ENCODE assay signal across 8 cellular contexts in the genomic region with DNA sequence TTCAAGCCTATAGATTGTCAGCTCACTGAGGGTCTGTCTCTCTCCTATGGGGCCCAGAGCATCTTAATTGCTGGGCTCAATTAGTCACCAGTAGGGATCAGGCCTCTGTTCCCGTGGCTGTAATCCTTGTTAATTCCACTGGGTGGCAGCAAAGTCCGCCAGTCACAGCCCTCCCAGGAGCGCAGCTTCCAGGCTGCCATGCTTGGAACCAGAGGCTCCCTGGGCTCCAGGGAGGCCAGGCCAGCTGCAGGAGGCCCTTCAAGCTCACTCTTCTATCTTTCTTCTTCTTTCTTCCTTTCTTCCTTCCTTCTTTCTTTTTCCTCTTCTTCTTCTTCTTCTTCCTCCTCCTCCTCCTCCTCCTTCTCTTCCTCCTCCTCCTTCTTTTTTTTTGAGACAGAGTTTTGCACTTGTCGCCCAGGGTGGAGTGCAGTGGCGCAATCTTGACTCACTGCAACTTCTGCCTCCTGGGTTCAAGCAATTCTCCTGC. TPM values are rescaled to one million over a fixed set of nuclear protein-coding genes. Genes with fewer than 3 reads are reported as not detected.
DNase-seq lines count a peak whose midpoint lies in the region; ATAC-seq, FAIRE-seq and TF ChIP-seq lines count a peak whose summit lies in the region.

No MANE protein-coding gene starts in this region.

- POLR2A ChIA-PET in HEK293T (lab: Yijun Ruan, JAX), result interaction anchor here (0.8 to 1.8 kb wide), 4 partner anchors 14 to 132 kb away, joined by 3 to 15 read pairs (median 5); a partner anchor contains a TSS

- H3K9me1 ChIP-seq in keratinocyte (ENCODE audit: control insufficient read depth, extremely low read depth, insufficient read depth, low read length), result no peaks in the 10 kb centered on the region

- H3K36me3 ChIP-seq in WERI-Rb-1 (no peaks in the 10 kb centered on the region), breast epithelium (no peaks in the 10 kb centered on the region), keratinocyte (ENCODE audit: control insufficient read depth in 2 of 2, extremely low read depth in 1 of 2, insufficient read depth in 2 of 2, low read length in 2 of 2) (no peaks in the 10 kb centered on the region)

- DNase-seq in COR-L47 (lab: John Stamatoyannopoulos, UW) (peak; percentile 68), HEK293T (ENCODE audit: extremely low spot score) (peak; percentile 89), NCI-H2196 (lab: John Stamatoyannopoulos, UW; ENCODE audit: unreplicated experiment) (peak; percentile 56), WERI-Rb-1 (peak; percentile 82), breast epithelium (ENCODE audit: low spot score in 2 of 2) (peak; percentile 61 to 80), keratinocyte (ENCODE audit: low read depth, low spot score) (no peak)
- peak; percentile 79 to 80 for DNase-seq in stimulated activated CD4-positive, alpha-beta T cell treated with anti-CD3 and anti-CD28 coated beads, Interleukin-2, amount 100 ng/mL, for 24 hours

- intact Hi-C loops in breast epithelium (cut with DNase I; ENCODE audit: low total_unique reads), result loop anchor here (1.0 kb wide), 1 partner anchor 66 kb away; no protein-coding TSS in a partner anchor

- no peaks in the 10 kb centered on the region for H3K4me1 ChIP-seq in breast epithelium
- no peaks in the 10 kb centered on the region for H3K4me1 ChIP-seq in keratinocyte (ENCODE audit: control insufficient read depth, extremely low read depth, insufficient read depth, low read length)

- no peak overlapping the region for H3K4me2 ChIP-seq in keratinocyte (ENCODE audit: control insufficient read depth, extremely low read depth, insufficient read depth, low read depth, low read length)

- H3K9me3 ChIP-seq in WERI-Rb-1 (ENCODE audit: severe bottlenecking) (no peaks in the 10 kb centered on the region), breast epithelium (no peaks in the 10 kb centered on the region), keratinocyte (ENCODE audit: control insufficient read depth, low read depth, low read length) (no peaks in the 10 kb centered on the region)

- no peak for ATAC-seq in HG02870 (IDR thresholded peaks at IDR 0.05; ENCODE audit: unreplicated experiment)

- no peak overlapping the region for H3K4me3 ChIP-seq in WERI-Rb-1 (ENCODE audit: low read depth, low read length)
- H3K4me3 ChIP-seq in breast epithelium, result no peak overlapping the region
- H3K4me3 ChIP-seq in keratinocyte (ENCODE audit: control insufficient read depth in 2 of 3, extremely low read depth in 1 of 3, insufficient read depth in 2 of 3, low read depth in 1 of 3, low read length in 3 of 3), result no peak overlapping the region

- TF ChIP-seq CTCF in WERI-Rb-1 (IDR thresholded peaks at IDR 0.05; ENCODE audit: low read depth, low read length) (peak; percentile 77), breast epithelium (IDR thresholded peaks at IDR 0.05) (peak; percentile 83 to 97 (median 96)), keratinocyte (optimal IDR thresholded peaks at IDR 0.05 in 1 of 3, IDR thresholded peaks at IDR 0.05 in 1 of 3, conservative IDR thresholded peaks at IDR 0.05 in 1 of 3; ENCODE audit: extremely low read depth in 1 of 3, insufficient read depth in 2 of 3, low read length in 3 of 3) (peak; percentile 75 to 92 (median 88))

- no peak for TF ChIP-seq POLR2A in breast epithelium (IDR thresholded peaks at IDR 0.05)

- no peak overlapping the region for H2AFZ ChIP-seq in keratinocyte (ENCODE audit: control insufficient read depth, low read length)

- CTCF ChIA-PET in HEK293T (lab: Yijun Ruan, JAX), result interaction anchor here (0.5 to 1.9 kb wide), 11 partner anchors 9 to 267 kb away, joined by 3 to 40 read pairs (median 5); no protein-coding TSS in a partner anchor

- dilution Hi-C loops in keratinocyte (cut with MboI; ENCODE audit: extremely low pct_ligation_motif_present, low sequenced_read_pairs), result no loop called here

- H3K27me3 ChIP-seq in WERI-Rb-1 (ENCODE audit: insufficient read depth, low read depth, severe bottlenecking), result no peaks in the 10 kb centered on the region
- H3K27me3 ChIP-seq in breast epithelium, result no peaks in the 10 kb centered on the region
- peaks cover 8% of the 10 kb centered on the region for H3K27me3 ChIP-seq in keratinocyte (ENCODE audit: control insufficient read depth, extremely low read depth, insufficient read depth, low read length)

- peak; percentile 75 for FAIRE-seq in keratinocyte (lab: Jason Lieb, UNC)

- H3K79me2 ChIP-seq in keratinocyte (ENCODE audit: control insufficient read depth, insufficient read depth, low read length), result no peaks in the 10 kb centered on the region

- H3K9ac ChIP-seq in keratinocyte (ENCODE audit: control insufficient read depth, extremely low read depth, insufficient read depth, low read length), result no peak overlapping the region

- H3K27ac ChIP-seq in WERI-Rb-1 (no peak overlapping the region), breast epithelium (no peak overlapping the region), keratinocyte (ENCODE audit: control insufficient read depth, insufficient read depth, low read length) (no peak overlapping the region)

- no peaks in the 10 kb centered on the region for H4K20me1 ChIP-seq in keratinocyte (ENCODE audit: control insufficient read depth, extremely low read depth, insufficient read depth, low read length)

TF ChIP-seq in HEK293T, 16 proteins besides CTCF, POLR2A, EP300 and RAD21:
- no peak for TF ChIP-seq FOXK2 (IDR thresholded peaks at IDR 0.05)
- TF ChIP-seq, protein P1, sequence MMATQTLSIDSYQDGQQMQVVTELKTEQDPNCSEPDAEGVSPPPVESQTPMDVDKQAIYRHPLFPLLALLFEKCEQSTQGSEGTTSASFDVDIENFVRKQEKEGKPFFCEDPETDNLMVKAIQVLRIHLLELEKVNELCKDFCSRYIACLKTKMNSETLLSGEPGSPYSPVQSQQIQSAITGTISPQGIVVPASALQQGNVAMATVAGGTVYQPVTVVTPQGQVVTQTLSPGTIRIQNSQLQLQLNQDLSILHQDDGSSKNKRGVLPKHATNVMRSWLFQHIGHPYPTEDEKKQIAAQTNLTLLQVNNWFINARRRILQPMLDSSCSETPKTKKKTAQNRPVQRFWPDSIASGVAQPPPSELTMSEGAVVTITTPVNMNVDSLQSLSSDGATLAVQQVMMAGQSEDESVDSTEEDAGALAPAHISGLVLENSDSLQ (IDR thresholded peaks at IDR 0.05), result no peak
- no peak for TF ChIP-seq ZNF384 (IDR thresholded peaks at IDR 0.05)
- no peak for TF ChIP-seq FOXM1 (IDR thresholded peaks at IDR 0.05; ENCODE audit: borderline replicate concordance)
- no peak for TF ChIP-seq CTBP1 (IDR thresholded peaks at IDR 0.05; ENCODE audit: borderline replicate concordance)
- TF ChIP-seq HDGF (IDR thresholded peaks at IDR 0.05; ENCODE audit: borderline replicate concordance), result no peak
- TF ChIP-seq L3MBTL2 (conservative IDR thresholded peaks at IDR 0.05), result no peak
- TF ChIP-seq ELF4 (IDR thresholded peaks at IDR 0.05), result no peak
- TF ChIP-seq ARNT (IDR thresholded peaks at IDR 0.05), result no peak
- no peak for TF ChIP-seq FOXA1 (IDR thresholded peaks at IDR 0.05)
- TF ChIP-seq TARDBP (IDR thresholded peaks at IDR 0.05), result no peak
- TF ChIP-seq SUZ12 (IDR thresholded peaks at IDR 0.05), result no peak
- no peak for TF ChIP-seq LEF1 (IDR thresholded peaks at IDR 0.05; ENCODE audit: borderline replicate concordance)
- no peak for TF ChIP-seq SP1 (IDR thresholded peaks at IDR 0.05)
- no peak for TF ChIP-seq NFRKB (IDR thresholded peaks at IDR 0.05)
- no peak for TF ChIP-seq BHLHE40 (IDR thresholded peaks at IDR 0.05; ENCODE audit: borderline replicate concordance)
TF ChIP-seq in HEK293T: peak in this region for 0.

RNA-seq across cellular contexts. Expression of a gene that starts 14.4 kb away (rescaled TPM):
- not detected for total RNA-seq in breast epithelium
- not detected in 3 replicates for polyA plus RNA-seq in keratinocyte
- not detected for polyA plus RNA-seq in keratinocyte (2011; ENCODE audit: low read depth)
- not detected in 2 replicates for polyA plus RNA-seq in keratinocyte (2011; cell fraction: cytosol; rRNA removed)
- polyA plus RNA-seq in keratinocyte (2011; cell fraction: nucleus; rRNA removed), result not detected in 2 replicates
- polyA plus RNA-seq in keratinocyte (2012; ENCODE audit: low replicate concordance), result not detected in 2 replicates
- under 0.01 TPM in 3 replicates for polyA minus RNA-seq in keratinocyte
- polyA minus RNA-seq in keratinocyte (2011; cell fraction: cytosol; rRNA and poly(A)+ RNA removed), result not detected
- under 0.01 TPM in 2 replicates for polyA minus RNA-seq in keratinocyte (2011; cell fraction: nucleus; rRNA and poly(A)+ RNA removed)

RNA-seq across cellular contexts. Expression of a gene that starts 23.1 kb away (rescaled TPM):
- not detected for total RNA-seq in breast epithelium
- polyA plus RNA-seq in keratinocyte, result not detected in 3 replicates
- not detected for polyA plus RNA-seq in keratinocyte (2011; ENCODE audit: low read depth)
- polyA plus RNA-seq in keratinocyte (2011; cell fraction: cytosol; rRNA removed), result not detected in 2 replicates
- polyA plus RNA-seq in keratinocyte (2011; cell fraction: nucleus; rRNA removed), result not detected in 2 replicates
- not detected in 2 replicates for polyA plus RNA-seq in keratinocyte (2012; ENCODE audit: low replicate concordance)
- polyA minus RNA-seq in keratinocyte, result under 0.01 TPM in 3 replicates
- not detected for polyA minus RNA-seq in keratinocyte (2011; cell fraction: cytosol; rRNA and poly(A)+ RNA removed)
- polyA minus RNA-seq in keratinocyte (2011; cell fraction: nucleus; rRNA and poly(A)+ RNA removed), result under 0.01 TPM in 2 replicates

RNA-seq across cellular contexts. Expression of a gene that starts 32.2 kb away (rescaled TPM):
- 10 to 100 TPM in 2 of 3 donors, 1 to 10 TPM in 1; 8.5 to 14.9 (median 10.6) TPM for total RNA-seq in breast epithelium
- 1.2 to 3.5 TPM (median 2.1 TPM) in 3 replicates for polyA plus RNA-seq in keratinocyte
- polyA plus RNA-seq in keratinocyte (2011; ENCODE audit: low read depth), result 2.8 TPM
- polyA plus RNA-seq in keratinocyte (2011; cell fraction: cytosol; rRNA removed), result 2.6 and 3.1 TPM in 2 replicates
- 2.8 and 2.9 TPM in 2 replicates for polyA plus RNA-seq in keratinocyte (2011; cell fraction: nucleus; rRNA removed)
- 2.5 and 4.4 TPM in 2 replicates for polyA plus RNA-seq in keratinocyte (2012; ENCODE audit: low replicate concordance)
- polyA minus RNA-seq in keratinocyte, result 1.5 to 3.9 TPM (median 2.3 TPM) in 3 replicates
- 2.1 TPM for polyA minus RNA-seq in keratinocyte (2011; cell fraction: cytosol; rRNA and poly(A)+ RNA removed)
- polyA minus RNA-seq in keratinocyte (2011; cell fraction: nucleus; rRNA and poly(A)+ RNA removed), result 0.74 and 1.7 TPM in 2 replicates

RNA-seq across cellular contexts. Expression of a gene that starts 58.9 kb away (rescaled TPM):
- total RNA-seq in breast epithelium, result 1 to 10 TPM in 1 of 3 donors, under 1 TPM in 1, not detected in 1; 0.33 to 1.8 TPM
- not detected in 3 replicates for polyA plus RNA-seq in keratinocyte
- not detected for polyA plus RNA-seq in keratinocyte (2011; ENCODE audit: low read depth)
- not detected in 2 replicates for polyA plus RNA-seq in keratinocyte (2011; cell fraction: cytosol; rRNA removed)
- not detected in 2 replicates for polyA plus RNA-seq in keratinocyte (2011; cell fraction: nucleus; rRNA removed)
- polyA plus RNA-seq in keratinocyte (2012; ENCODE audit: low replicate concordance), result not detected in 2 replicates
- polyA minus RNA-seq in keratinocyte, result 2.1 TPM in 1 of 3 replicates, not detected in the others
- polyA minus RNA-seq in keratinocyte (2011; cell fraction: cytosol; rRNA and poly(A)+ RNA removed), result not detected
- polyA minus RNA-seq in keratinocyte (2011; cell fraction: nucleus; rRNA and poly(A)+ RNA removed), result not detected in 2 replicates
